ENCODE assay signal across 2 cellular contexts in the genomic region with DNA sequence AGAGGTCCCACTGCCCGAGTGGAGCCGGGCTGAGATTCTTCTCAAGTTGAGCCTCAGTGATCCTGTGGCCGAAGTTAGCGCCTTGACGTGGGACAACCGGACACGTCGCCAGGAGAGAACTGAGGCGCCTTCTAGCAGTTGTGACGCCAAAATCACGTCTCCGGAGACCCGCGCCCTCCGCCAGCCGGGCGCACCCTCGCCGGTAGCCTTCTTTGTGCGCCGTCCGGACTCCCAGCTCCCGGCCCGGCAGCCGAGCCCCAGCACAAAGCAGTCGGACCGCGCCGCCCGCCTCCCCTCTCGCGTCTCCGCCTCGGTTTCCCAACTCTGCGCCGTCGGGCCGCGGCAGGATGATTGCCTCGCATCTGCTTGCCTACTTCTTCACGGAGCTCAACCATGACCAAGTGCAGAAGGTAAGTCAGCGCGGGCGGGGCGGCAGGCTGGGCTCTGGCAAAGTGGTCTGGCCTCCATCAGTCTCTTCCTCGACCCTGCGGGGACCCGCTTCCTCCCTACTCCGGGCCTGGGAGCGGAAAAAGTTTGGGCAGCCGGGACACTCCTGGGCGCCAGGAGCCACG.
TF ChIP-seq lines count a peak whose summit lies in the region.

No MANE protein-coding gene starts in this region.

TF ChIP-seq in HEK293, 187 proteins besides CTCF, POLR2A, EP300 and RAD21:
- TF ChIP-seq ZNF777 (tag by site-specific recombination; IDR thresholded peaks at IDR 0.05; ENCODE audit: borderline replicate concordance): 0 out of 2 replicates have a peak, but pooled peaks have one; percentile 39
- TF ChIP-seq SCRT2 (tag by site-specific recombination; IDR thresholded peaks at IDR 0.05): 0 out of 2 replicates have a peak, but pooled peaks have one; percentile 2
- peak; percentile 60 for TF ChIP-seq ZNF335 (tag by site-specific recombination; conservative IDR thresholded peaks at IDR 0.05)
- TF ChIP-seq ZFP37 (tag by site-specific recombination; IDR thresholded peaks at IDR 0.05): 0 out of 2 replicates have a peak, but pooled peaks have one; percentile 19
- peak; percentile 8; the same call in 1 of the 2 replicates for TF ChIP-seq ZXDB (tag by site-specific recombination; IDR thresholded peaks at IDR 0.05)

TF ChIP-seq in IMR-90, 13 proteins besides CTCF, POLR2A, EP300 and RAD21:
- TF ChIP-seq CEBPB (IDR thresholded peaks at IDR 0.05; ENCODE audit: low read depth, low read length): 0 out of 2 replicates have a peak, but pooled peaks have one; percentile 9
